ENCODE assay signal across 8 cellular contexts in genomic region chr1:215606564-215607168, GRCh38. TPM values are rescaled to one million over a fixed set of nuclear protein-coding genes. Genes with fewer than 3 reads are reported as not detected.
DNase-seq lines count a peak whose midpoint lies in the region; ATAC-seq and TF ChIP-seq lines count a peak whose summit lies in the region.

No MANE protein-coding gene starts in this region.

- peak; percentile 71 for ATAC-seq in HG02678 (IDR thresholded peaks at IDR 0.05; ENCODE audit: unreplicated experiment)
- ATAC-seq in T-cell (replicated peaks in 1 of 4), result no peak
- ATAC-seq in HG02885 (IDR thresholded peaks at IDR 0.05; ENCODE audit: poor library complexity, unreplicated experiment), result no peak
- no peak for ATAC-seq in GM21381 (IDR thresholded peaks at IDR 0.05; ENCODE audit: unreplicated experiment)

- H3K4me3 Mint-ChIP-seq in mesothelial cell of epicardium (no peak overlapping the region), T-cell (no peak overlapping the region)

- CTCF ChIA-PET in T-cell (lab: Charles Lee), result no interaction called here

- H3K36me3 Mint-ChIP-seq in mesothelial cell of epicardium (peaks cover 31% of the 10 kb centered on the region), T-cell (peaks cover 11% of the 10 kb centered on the region)

- H3K9me3 Mint-ChIP-seq in mesothelial cell of epicardium (no peaks in the 10 kb centered on the region), T-cell (no peaks in the 10 kb centered on the region)

- POLR2A ChIA-PET in T-cell (lab: Charles Lee), result no interaction called here

- DNase-seq in GM03348 (ENCODE audit: low spot score) (peak; percentile 25), amniotic epithelial cell (ENCODE audit: low read depth) (peak; percentile 28), mesothelial cell of epicardium (ENCODE audit: low spot score in 2 of 2, unreplicated experiment in 2 of 2) (no peak), T-cell (no peak), NCI-H1930 (lab: John Stamatoyannopoulos, UW) (no peak)

- H3K4me1 Mint-ChIP-seq in mesothelial cell of epicardium, result peaks cover 31% of the 10 kb centered on the region
- no peaks in the 10 kb centered on the region for H3K4me1 Mint-ChIP-seq in T-cell

- H3K27me3 Mint-ChIP-seq in mesothelial cell of epicardium (ENCODE audit: low read depth) (no peaks in the 10 kb centered on the region), T-cell (no peaks in the 10 kb centered on the region)

- H3K27ac Mint-ChIP-seq in mesothelial cell of epicardium (no peak overlapping the region), T-cell (no peak overlapping the region)

- peak; percentile 51 for TF ChIP-seq CTCF in mesothelial cell of epicardium (IDR thresholded peaks at IDR 0.05; ENCODE audit: unreplicated experiment)

RNA-seq across cellular contexts. Expression of gene KCTD3, which starts 39.6 kb away (rescaled TPM):
- 49.2 to 52.3 TPM (median 50.5 TPM) in 3 replicates for total RNA-seq in mesothelial cell of epicardium
- total RNA-seq in T-cell, result 1 to 10 TPM; 1.9 to 4.2 (median 3.6) TPM

Comparison
In these comparisons a context has a peak if more than half of its experiments do, and no peak if none do; other contexts are left out.
1. DNase-seq: peak in GM03348 (single experiment) and amniotic epithelial cell (single experiment); none in mesothelial cell of epicardium (0 of 2), T-cell (0 of 34) and NCI-H1930 (0 of 2).